ENCODE assay signal across 1 cellular context in the genomic region with DNA sequence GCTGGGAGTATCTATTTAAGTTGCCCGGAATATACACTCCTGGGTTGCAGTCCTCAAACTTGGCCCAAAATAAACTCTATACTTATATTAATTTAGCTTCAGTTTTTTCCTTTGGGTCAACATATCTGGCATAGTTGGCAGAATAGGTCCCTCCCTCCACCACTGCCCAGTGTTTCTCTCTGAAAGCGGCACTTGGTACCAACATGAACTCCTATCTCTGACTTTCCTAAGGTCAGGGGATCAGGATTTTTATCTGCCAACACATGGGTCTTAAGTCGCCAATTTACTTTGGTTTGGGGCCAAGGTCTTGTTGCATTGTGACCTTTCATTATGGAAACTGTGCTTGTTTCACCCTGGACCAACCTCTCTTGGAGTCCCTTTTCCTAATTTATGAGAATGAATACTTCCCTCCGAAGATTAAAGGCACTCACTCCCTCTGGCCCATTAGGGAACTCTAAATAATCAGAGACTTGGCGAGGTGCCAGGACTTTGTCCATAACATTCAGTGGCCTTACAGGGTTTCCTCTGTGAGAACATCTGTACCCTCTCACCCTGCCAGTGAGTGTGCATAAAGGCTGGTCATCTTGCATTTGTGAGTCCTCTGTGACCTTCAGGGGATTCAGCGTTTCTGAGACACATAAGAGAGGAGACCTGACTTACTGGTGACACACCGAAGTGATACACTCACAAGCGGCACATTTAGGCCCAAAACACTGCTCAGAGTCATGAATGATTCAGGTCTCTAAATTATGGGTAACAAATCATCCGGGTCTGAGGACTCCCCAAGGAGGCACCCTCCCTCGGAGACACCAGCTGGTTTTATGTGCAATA.
TF ChIP-seq lines count a peak whose summit lies in the region.

No MANE protein-coding gene starts in this region.

TF ChIP-seq in K562, 482 proteins besides CTCF, POLR2A, EP300 and RAD21:
- TF ChIP-seq ZNF512 (tag; IDR thresholded peaks at IDR 0.05), result no peak
- no peak for TF ChIP-seq ATF7 (IDR thresholded peaks at IDR 0.05)
- peak; percentile 90 for TF ChIP-seq SMAD1 (IDR thresholded peaks at IDR 0.05; ENCODE audit: low read depth, low read length, partially characterized antibody)
- TF ChIP-seq NFIX (CRISPR knock-in tag; IDR thresholded peaks at IDR 0.05; ENCODE audit: low read depth), result peak; percentile 97
- no peak for TF ChIP-seq TCFL5 (CRISPR knock-in tag; conservative IDR thresholded peaks at IDR 0.05)
- TF ChIP-seq ARHGAP35 (IDR thresholded peaks at IDR 0.05; ENCODE audit: partially characterized antibody), result no peak
- no peak for TF ChIP-seq REST (CRISPR knock-in tag; IDR thresholded peaks at IDR 0.05; ENCODE audit: low read depth)
- no peak for TF ChIP-seq ETV6 (IDR thresholded peaks at IDR 0.05; ENCODE audit: borderline replicate concordance in 1 of 2, low read depth in 2 of 2, low read length in 1 of 2)
- TF ChIP-seq ETV6 (CRISPR knock-in tag; IDR thresholded peaks at IDR 0.05; ENCODE audit: borderline replicate concordance), result no peak
- no peak for TF ChIP-seq IFI16 (CRISPR knock-in tag; IDR thresholded peaks at IDR 0.05)
- no peak for TF ChIP-seq ZNF639 (CRISPR knock-in tag; conservative IDR thresholded peaks at IDR 0.05 in 1 of 2, IDR thresholded peaks at IDR 0.05 in 1 of 2)
- TF ChIP-seq RFX5 (IDR thresholded peaks at IDR 0.05; ENCODE audit: low read depth, low read length), result no peak
- TF ChIP-seq NFIC (IDR thresholded peaks at IDR 0.05), result peak; percentile 100
- no peak for TF ChIP-seq ZNF133 (CRISPR knock-in tag; IDR thresholded peaks at IDR 0.05)
- no peak for TF ChIP-seq NFYB (IDR thresholded peaks at IDR 0.05; ENCODE audit: extremely low read depth, insufficient read length)
